1 cellular context compared by ENCODE assay signal in the genomic region with DNA sequence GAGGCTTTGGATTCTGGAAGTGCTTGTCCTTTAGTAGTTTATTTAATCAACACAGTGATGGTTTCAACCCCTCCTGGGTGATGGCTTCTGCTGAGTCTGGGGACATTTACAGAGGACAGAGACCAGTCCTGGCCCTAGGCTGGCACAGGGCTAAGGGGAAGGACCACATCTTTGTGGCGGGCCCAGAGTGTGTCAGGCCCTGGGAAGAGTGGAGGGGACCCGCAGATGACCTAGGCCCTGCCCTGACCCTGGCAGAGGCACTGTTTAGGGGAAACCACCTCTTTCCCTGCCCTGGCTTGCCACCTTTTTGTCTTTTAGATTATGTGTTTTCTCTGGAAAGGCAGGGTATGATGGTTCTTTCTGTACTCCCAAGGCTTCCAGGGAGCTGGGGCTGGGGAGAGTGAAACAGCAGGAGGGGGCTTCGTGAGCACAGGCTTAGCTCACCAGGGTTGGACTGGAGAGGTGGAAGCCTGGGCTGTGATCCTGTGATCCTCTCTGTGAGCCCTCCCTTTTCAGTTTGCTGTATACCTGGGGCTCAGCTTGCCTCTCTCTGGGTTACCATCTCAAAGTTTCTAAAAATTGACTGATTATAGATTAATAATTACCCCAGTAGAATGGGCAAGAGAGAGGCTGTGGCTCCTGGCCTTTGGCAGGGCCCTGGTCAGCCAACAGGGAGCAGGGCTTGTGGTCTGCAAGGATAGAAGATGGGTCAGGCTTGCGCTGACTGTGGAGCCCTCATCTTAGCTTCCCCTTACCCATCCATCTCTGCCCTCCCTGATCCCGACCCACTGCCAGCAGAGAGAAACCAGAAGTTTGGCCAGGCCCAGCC.
TF ChIP-seq lines count a peak whose summit lies in the region.

No MANE protein-coding gene starts in this region.

TF ChIP-seq in endothelial cell of umbilical vein, 7 proteins besides CTCF, POLR2A, EP300 and RAD21:
- TF ChIP-seq POLR2AphosphoS5 (IDR thresholded peaks at IDR 0.05; ENCODE audit: insufficient read depth, low read depth, low read length): no peak
- TF ChIP-seq, protein P1, sequence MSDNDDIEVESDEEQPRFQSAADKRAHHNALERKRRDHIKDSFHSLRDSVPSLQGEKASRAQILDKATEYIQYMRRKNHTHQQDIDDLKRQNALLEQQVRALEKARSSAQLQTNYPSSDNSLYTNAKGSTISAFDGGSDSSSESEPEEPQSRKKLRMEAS (IDR thresholded peaks at IDR 0.05; ENCODE audit: insufficient read depth, insufficient read length): no peak
